Comparison of ENCODE assay signal across 29 cellular contexts in the genomic region with DNA sequence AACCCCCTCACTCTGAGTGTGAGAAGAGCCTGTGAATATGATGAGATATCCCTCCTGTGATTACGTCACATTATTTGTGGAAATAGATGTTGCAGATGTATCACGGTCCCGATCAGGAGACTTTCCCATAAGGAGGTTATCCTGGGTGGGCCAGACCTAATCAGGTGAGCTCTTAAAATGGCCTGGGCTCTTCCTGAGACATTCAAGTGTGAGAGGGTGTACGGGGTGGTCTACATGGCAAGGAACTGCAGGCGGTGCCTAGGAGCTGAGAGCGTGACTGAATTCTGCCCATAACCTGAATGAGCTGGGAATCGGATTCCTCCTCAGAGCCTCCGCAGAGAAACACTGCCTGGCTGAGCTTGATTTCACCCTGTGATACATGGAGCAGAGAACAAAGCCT. TPM values are rescaled to one million over a fixed set of nuclear protein-coding genes. Genes with fewer than 3 reads are reported as not detected.
A peak's percentile ranks its signal among the peaks of the same experiment; 100 is the strongest.
DNase-seq lines count a peak whose midpoint lies in the region; ATAC-seq, FAIRE-seq and TF ChIP-seq lines count a peak whose summit lies in the region.
"Had no signal": no experiment of that assay in that cellular context is flagged by ENCODE, and none has a peak within 500 bp of the region (broad histone marks: within the 10 kb centered on the region; RNA-seq: fewer than 3 reads in every experiment).

No MANE protein-coding gene starts in this region.

- POLR2A ChIA-PET in HEK293 (lab: Yijun Ruan, JAX) (no interaction called here), K562 (lab: Yijun Ruan, JAX) (no interaction called here)

- H3K4me1 ChIP-seq in HEK293 (ENCODE audit: control insufficient read depth, insufficient read depth, low read length) = no peaks in the 10 kb centered on the region
- H3K4me1 ChIP-seq in K562 (replicated peaks in 1 of 2; ENCODE audit: control insufficient read depth in 2 of 2, insufficient read depth in 2 of 2, low read length in 2 of 2) = no peaks in the 10 kb centered on the region
- H3K4me1 ChIP-seq in spleen = no peaks in the 10 kb centered on the region
- H3K4me1 ChIP-seq: SJCRH30 had no signal

- no peak for TF ChIP-seq RAD21 in K562 (CRISPR knock-in tag; conservative IDR thresholded peaks at IDR 0.05 in 1 of 2, IDR thresholded peaks at IDR 0.05 in 1 of 2)

- CTCF ChIA-PET in HEK293 (lab: Yijun Ruan, JAX) (no interaction called here), K562 (lab: Yijun Ruan, JAX; ENCODE audit: low intra/inter-chr PET ratio) (no interaction called here)

- intact Hi-C loops in K562 (cut with micrococcal nuclease) = no loop called here
- intact Hi-C loops in spleen (cut with DNase I; ENCODE audit: low total_unique reads) = no loop called here

- no peak overlapping the region for H3K9ac ChIP-seq in K562 (ENCODE audit: insufficient read depth in 1 of 2, low read depth in 2 of 2, low read length in 2 of 2)

- H3K27me3 ChIP-seq in K562 (ENCODE audit: control insufficient read depth in 2 of 2, insufficient read depth in 2 of 2, low read length in 2 of 2) (no peaks in the 10 kb centered on the region), spleen (replicated peaks in 1 of 7) (peaks cover 0 to 31% (median 0%) of the 10 kb centered on the region in 7 donors)
- H3K27me3 ChIP-seq: SJCRH30 had no signal

- TF ChIP-seq POLR2A in K562 (conservative IDR thresholded peaks at IDR 0.05) (no peak), spleen (IDR thresholded peaks at IDR 0.05) (no peak)

- no peaks in the 10 kb centered on the region for H3K9me1 ChIP-seq in K562 (ENCODE audit: control insufficient read depth, insufficient read depth, low read length)

- TF ChIP-seq CTCF in HEK293 (tag by site-specific recombination; IDR thresholded peaks at IDR 0.05) (no peak), K562 (IDR thresholded peaks at IDR 0.05 in 2 of 3, conservative IDR thresholded peaks at IDR 0.05 in 1 of 3; ENCODE audit: insufficient read depth in 2 of 3, low read depth in 1 of 3, low read length in 3 of 3) (no peak), spleen (IDR thresholded peaks at IDR 0.05 in 8 of 11, conservative IDR thresholded peaks at IDR 0.05 in 3 of 11) (no peak)

- H2AFZ ChIP-seq in K562 (ENCODE audit: low read depth, low read length) = no peak overlapping the region
- H2AFZ ChIP-seq: PC-9 had no signal

- in situ Hi-C loops in K562 (cut with MboI) = no loop called here

- BruUV-seq in K562 (replicated peaks; lab: Mats Ljungman, UMichigan) = no TSS peak

- H3K36me3 ChIP-seq in HEK293 (ENCODE audit: control insufficient read depth in 2 of 2, insufficient read depth in 1 of 2, low read length in 2 of 2) (no peaks in the 10 kb centered on the region), K562 (ENCODE audit: control insufficient read depth, insufficient read depth, low read length) (no peaks in the 10 kb centered on the region), spleen (no peaks in the 10 kb centered on the region)
- H3K36me3 ChIP-seq: SJCRH30 had no signal

- FAIRE-seq in K562 (lab: Jason Lieb, UNC) = no peak
- FAIRE-seq: G401.6, GM12891 had no signal

- no peak for DNase-seq in K562 (ENCODE audit: extremely low read depth in 1 of 4, low spot score in 3 of 4)
- DNase-seq in left kidney (ENCODE audit: low read depth, low spot score) = peak; percentile 1
- peak; percentile 15 for DNase-seq in spleen
- no peak for DNase-seq in DMS79 (lab: John Stamatoyannopoulos, UW)
- DNase-seq in 8988T = no peak
- DNase-seq: C1 segment of cervical spinal cord; CD4-positive, alpha-beta memory T cell; COR-L47; DMS53; GOT3; NCI-H1105 treated with DMSO at 0.1 percent for 48 hours; NCI-H146; NCI-H1930; NCI-H2107; NCI-H524; NCI-H774; NK-92 treated with Interleukin-12 subunit alpha and Interleukin-12 subunit beta, amount 100 ng/mL, for 24 hours; PC-9; SJCRH30 had no signal

- ATAC-seq in K562 (no peak), GM21825 (IDR thresholded peaks at IDR 0.05; ENCODE audit: unreplicated experiment) (no peak)
- ATAC-seq: HCT116, Right ventricle myocardium inferior, SK-N-SH treated with all-trans-retinoic acid at 6 μM for 48 hours had no signal

- H3K4me2 ChIP-seq in K562 (ENCODE audit: insufficient read depth, low read length) = no peak overlapping the region
- H3K4me2 ChIP-seq: PC-9 had no signal

- no peak for TF ChIP-seq EP300 in K562 (IDR thresholded peaks at IDR 0.05; ENCODE audit: low read length)

- no peaks in the 10 kb centered on the region for H4K20me1 ChIP-seq in K562 (replicated peaks; ENCODE audit: control insufficient read depth, insufficient read depth, low read length)

- no peaks in the 10 kb centered on the region for H3K79me2 ChIP-seq in K562 (ENCODE audit: control insufficient read depth, insufficient read depth, low read length)

- WGBS in K562 (ENCODE audit: insufficient coverage, low coverage, missing lambda C conversion rate) = 2% methylated on average over 8 of the region's 8 CpGs
- WGBS in spleen, 5 donors = 84 to 92% (median 90%) methylated on average over 4 to 8 of the region's 8 CpGs

- H3K4me3 ChIP-seq in HEK293 (ENCODE audit: low read depth, low read length) (no peak overlapping the region), K562 (no peak overlapping the region), spleen (no peak overlapping the region)
- H3K4me3 ChIP-seq: PC-9, SJCRH30 had no signal

- H3K9me3 ChIP-seq in HEK293 (ENCODE audit: control insufficient read depth, insufficient read depth, low read depth, low read length) = no peaks in the 10 kb centered on the region
- H3K9me3 ChIP-seq in K562 (replicated peaks; ENCODE audit: control insufficient read depth, insufficient read depth, low read depth, low read length) = no peaks in the 10 kb centered on the region
- H3K9me3 ChIP-seq in spleen = no peaks in the 10 kb centered on the region
- H3K9me3 ChIP-seq: SJCRH30 had no signal

- H3K27ac ChIP-seq in HEK293 (ENCODE audit: extremely low read depth, low read depth, low read length) (no peak overlapping the region), K562 (ENCODE audit: extremely low read depth, low read depth, low read length) (no peak overlapping the region), spleen (no peak overlapping the region)
- H3K27ac ChIP-seq: PC-9, SJCRH30 had no signal

RNA-seq across cellular contexts. Expression of a gene that starts 12.9 kb away (rescaled TPM):
- total RNA-seq in K562 (2011; cell fraction: chromatin; rRNA removed; ENCODE audit: low replicate concordance) = not detected in 2 replicates
- total RNA-seq in K562 (2011; cell fraction: nucleolus; rRNA removed) = not detected in 2 replicates
- not detected in 2 replicates for total RNA-seq in K562 (2011; cell fraction: nucleoplasm; rRNA removed)
- total RNA-seq in K562 (2014; rRNA removed) (not detected in 2 replicates), K562 (2014; rRNA removed; fragmentation: Illumina TruSeq; extraction: Trizol) (not detected in 2 replicates), K562 (2015; rRNA removed; fragmentation: Illumina TruSeq; extraction: Trizol) (not detected in 2 replicates), K562 (2021) (not detected in 2 replicates), spleen (not detected)
- polyA plus RNA-seq in K562 (2011; rRNA removed) (not detected in 2 replicates), K562 (2014; fragmentation: Illumina TruSeq; extraction: Trizol) (not detected in 2 replicates), K562 (2014; fragmentation: Nextera tagmentation; extraction: Ambion mirVana) (not detected), K562 (2014; rRNA removed) (not detected in 2 replicates), spleen (not detected)
- not detected in 2 replicates for polyA plus RNA-seq in K562 (2011; cell fraction: cytosol; rRNA removed)
- polyA plus RNA-seq in K562 (2011; cell fraction: nucleus; rRNA removed) = not detected in 2 replicates
- polyA plus RNA-seq in K562 (2012) = not detected in 2 replicates
- not detected in 2 replicates for polyA minus RNA-seq in K562 (2011; rRNA and poly(A)+ RNA removed)
- polyA minus RNA-seq in K562 (2011; cell fraction: cytosol; rRNA and poly(A)+ RNA removed) = not detected in 2 replicates
- not detected in 2 replicates for polyA minus RNA-seq in K562 (2011; cell fraction: nucleus; rRNA and poly(A)+ RNA removed)
- total RNA-seq: CD4-positive, alpha-beta memory T cell; HT-29; MCF 10A; PC-9; Right ventricle myocardium inferior; RPMI7951; SJCRH30 had no signal
- polyA plus RNA-seq: CD4-positive, alpha-beta memory T cell had no signal

RNA-seq across cellular contexts. Expression of a gene that starts 14.8 kb away (rescaled TPM):
- not detected in 2 replicates for total RNA-seq in K562 (2011; cell fraction: chromatin; rRNA removed; ENCODE audit: low replicate concordance)
- not detected in 2 replicates for total RNA-seq in K562 (2011; cell fraction: nucleolus; rRNA removed)
- not detected in 2 replicates for total RNA-seq in K562 (2011; cell fraction: nucleoplasm; rRNA removed)
- not detected in 2 replicates for total RNA-seq in K562 (2014; rRNA removed)
- total RNA-seq in K562 (2014; rRNA removed; fragmentation: Illumina TruSeq; extraction: Trizol) = not detected in 2 replicates
- total RNA-seq in K562 (2015; rRNA removed; fragmentation: Illumina TruSeq; extraction: Trizol) = not detected in 2 replicates
- not detected in 2 replicates for total RNA-seq in K562 (2021)
- not detected in 2 replicates for polyA plus RNA-seq in K562 (2011; rRNA removed)
- polyA plus RNA-seq in K562 (2011; cell fraction: cytosol; rRNA removed) = not detected in 2 replicates
- polyA plus RNA-seq in K562 (2011; cell fraction: nucleus; rRNA removed) = not detected in 2 replicates
- not detected in 2 replicates for polyA plus RNA-seq in K562 (2012)
- not detected in 2 replicates for polyA plus RNA-seq in K562 (2014; fragmentation: Illumina TruSeq; extraction: Trizol)
- not detected for polyA plus RNA-seq in K562 (2014; fragmentation: Nextera tagmentation; extraction: Ambion mirVana)
- not detected in 2 replicates for polyA plus RNA-seq in K562 (2014; rRNA removed)
- polyA minus RNA-seq in K562 (2011; rRNA and poly(A)+ RNA removed) = not detected in 2 replicates
- not detected in 2 replicates for polyA minus RNA-seq in K562 (2011; cell fraction: cytosol; rRNA and poly(A)+ RNA removed)
- not detected in 2 replicates for polyA minus RNA-seq in K562 (2011; cell fraction: nucleus; rRNA and poly(A)+ RNA removed)
- total RNA-seq in spleen = not detected
- not detected for polyA plus RNA-seq in spleen
- total RNA-seq: CD4-positive, alpha-beta memory T cell; HT-29; MCF 10A; PC-9; Right ventricle myocardium inferior; RPMI7951; SJCRH30 had no signal
- polyA plus RNA-seq: CD4-positive, alpha-beta memory T cell had no signal

RNA-seq across cellular contexts. Expression of a gene that starts 45.8 kb away (rescaled TPM):
- 0.72 and 2.0 TPM in 2 replicates for total RNA-seq in K562 (2011; cell fraction: chromatin; rRNA removed; ENCODE audit: low replicate concordance)
- 0.79 and 1.2 TPM in 2 replicates for total RNA-seq in K562 (2011; cell fraction: nucleolus; rRNA removed)
- 0.81 and 1.2 TPM in 2 replicates for total RNA-seq in K562 (2011; cell fraction: nucleoplasm; rRNA removed)
- total RNA-seq in K562 (2014; rRNA removed) = 1.9 and 2.0 TPM in 2 replicates
- 3.4 and 4.1 TPM in 2 replicates for total RNA-seq in K562 (2014; rRNA removed; fragmentation: Illumina TruSeq; extraction: Trizol)
- 3.6 and 4.2 TPM in 2 replicates for total RNA-seq in K562 (2015; rRNA removed; fragmentation: Illumina TruSeq; extraction: Trizol)
- 3.9 and 4.0 TPM in 2 replicates for total RNA-seq in K562 (2021)
- polyA plus RNA-seq in K562 (2011; rRNA removed) = 0.43 and 2.0 TPM in 2 replicates
- 0.27 and 0.81 TPM in 2 replicates for polyA plus RNA-seq in K562 (2011; cell fraction: cytosol; rRNA removed)
- 0.21 and 1.0 TPM in 2 replicates for polyA plus RNA-seq in K562 (2011; cell fraction: nucleus; rRNA removed)
- polyA plus RNA-seq in K562 (2012) = 3.9 and 5.2 TPM in 2 replicates
- 3.4 and 4.0 TPM in 2 replicates for polyA plus RNA-seq in K562 (2014; fragmentation: Illumina TruSeq; extraction: Trizol)
- polyA plus RNA-seq in K562 (2014; fragmentation: Nextera tagmentation; extraction: Ambion mirVana) = 1 to 10 TPM in 1 of 2 experiments, under 1 TPM in 1; 0.93 to 1.7 TPM
- polyA plus RNA-seq in K562 (2014; rRNA removed) = 3.4 and 3.8 TPM in 2 replicates
- polyA minus RNA-seq in K562 (2011; rRNA and poly(A)+ RNA removed) = 0.42 and 1.3 TPM in 2 replicates
- 1.2 TPM in 1 of 2 replicates, not detected in the other for polyA minus RNA-seq in K562 (2011; cell fraction: cytosol; rRNA and poly(A)+ RNA removed)
- 0.54 and 0.56 TPM in 2 replicates for polyA minus RNA-seq in K562 (2011; cell fraction: nucleus; rRNA and poly(A)+ RNA removed)
- 10 to 100 TPM in 1 of 7 donors, 1 to 10 TPM in 6; 5.9 to 10.8 (median 7.3) TPM for total RNA-seq in spleen
- polyA plus RNA-seq in spleen = 1 to 10 TPM; 7.3 to 9.6 (median 9.0) TPM
- total RNA-seq: HT-29, MCF 10A, PC-9 had no signal

Comparison
In these comparisons a context has a peak if more than half of its experiments do, and no peak if none do; other contexts are left out.
1. DNase-seq: peak in left kidney (single experiment) and spleen (single experiment); none in K562 (0 of 4), DMS79 (single experiment) and 8988T (single experiment).